ENCODE assay signal across 2 cellular contexts in the genomic region with DNA sequence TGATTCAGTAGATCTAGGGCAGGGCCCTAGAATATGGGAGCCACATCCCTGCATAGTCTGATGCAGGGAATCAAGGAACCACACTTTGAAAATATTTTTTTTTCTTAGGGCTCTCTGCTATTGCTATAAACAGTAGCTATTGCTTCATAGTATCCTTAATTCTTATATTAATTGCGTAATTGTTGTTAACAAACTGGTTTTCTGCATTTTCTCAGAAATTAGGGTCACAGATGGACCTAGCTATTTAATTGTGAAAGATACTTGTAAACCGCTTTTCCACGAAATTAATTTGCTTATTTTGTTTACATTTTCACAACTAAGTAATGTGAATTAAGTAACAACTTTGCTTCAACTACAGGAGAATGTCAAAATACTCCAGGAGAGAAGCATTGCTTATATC.
TF ChIP-seq lines count a peak whose summit lies in the region.

No MANE protein-coding gene starts in this region.

TF ChIP-seq in IMR-90, 13 proteins besides CTCF, POLR2A, EP300 and RAD21:
- TF ChIP-seq CEBPB (IDR thresholded peaks at IDR 0.05; ENCODE audit: low read depth, low read length), result peak; percentile 55
- TF ChIP-seq, protein P1, sequence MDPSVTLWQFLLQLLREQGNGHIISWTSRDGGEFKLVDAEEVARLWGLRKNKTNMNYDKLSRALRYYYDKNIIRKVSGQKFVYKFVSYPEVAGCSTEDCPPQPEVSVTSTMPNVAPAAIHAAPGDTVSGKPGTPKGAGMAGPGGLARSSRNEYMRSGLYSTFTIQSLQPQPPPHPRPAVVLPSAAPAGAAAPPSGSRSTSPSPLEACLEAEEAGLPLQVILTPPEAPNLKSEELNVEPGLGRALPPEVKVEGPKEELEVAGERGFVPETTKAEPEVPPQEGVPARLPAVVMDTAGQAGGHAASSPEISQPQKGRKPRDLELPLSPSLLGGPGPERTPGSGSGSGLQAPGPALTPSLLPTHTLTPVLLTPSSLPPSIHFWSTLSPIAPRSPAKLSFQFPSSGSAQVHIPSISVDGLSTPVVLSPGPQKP (IDR thresholded peaks at IDR 0.05; ENCODE audit: borderline replicate concordance, low read depth, low read length), result no peak
TF ChIP-seq in IMR-90: peak in this region for 1.

TF ChIP-seq in H1, 55 proteins besides CTCF, POLR2A, EP300 and RAD21:
- TF ChIP-seq CBX5 (IDR thresholded peaks at IDR 0.05; ENCODE audit: low read depth, low read length), result no peak
- 0 out of 2 replicates have a peak, but pooled peaks have one; percentile 32 for TF ChIP-seq CEBPB (IDR thresholded peaks at IDR 0.05; ENCODE audit: low read depth, low read length)
- no peak for TF ChIP-seq CHD2 (IDR thresholded peaks at IDR 0.05; ENCODE audit: low read length)
TF ChIP-seq in H1: peak in this region for 1.
